21 cellular contexts compared by ENCODE assay signal in the genomic region with DNA sequence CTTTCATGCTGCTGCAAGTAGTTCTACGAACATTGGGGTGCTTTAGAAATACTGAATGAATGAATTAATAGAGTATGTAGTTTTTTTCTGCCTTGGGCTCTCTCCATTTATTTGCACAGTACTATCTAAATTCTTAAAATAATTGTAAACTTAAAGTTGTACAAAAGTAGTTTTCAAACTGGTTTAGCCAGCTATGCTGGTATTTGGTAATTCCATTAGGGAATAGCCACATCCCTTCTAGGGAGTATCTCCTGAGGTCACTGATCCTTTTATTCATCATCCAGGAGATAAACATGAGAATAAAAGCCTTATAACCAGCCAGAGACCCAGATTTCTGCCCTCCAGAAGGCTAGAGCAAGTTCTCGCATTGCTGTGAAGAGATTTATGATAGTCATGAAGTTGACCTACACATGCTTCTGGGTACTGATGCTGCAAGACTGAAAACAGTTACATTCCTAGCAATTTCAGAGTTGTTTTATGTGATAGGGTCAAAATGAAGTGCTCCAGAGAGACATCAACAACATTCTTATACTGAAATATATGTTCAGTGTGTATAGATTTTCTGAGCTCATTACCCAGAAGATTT.
"Had no signal": no experiment of that assay in that cellular context is flagged by ENCODE, and none has a peak within 500 bp of the region (broad histone marks: within the 10 kb centered on the region; RNA-seq: fewer than 3 reads in every experiment).

No MANE protein-coding gene starts in this region.

- H3K9me3 ChIP-seq: testis had no signal

- H3K27me3 Mint-ChIP-seq: naive B cell had no signal

- H3K36me3 ChIP-seq: brain microvascular endothelial cell, neural progenitor cell had no signal

- H3K4me3 Mint-ChIP-seq: naive B cell; neural progenitor cell; T-helper 1 cell treated with Interleukin-12 subunit alpha and Interleukin-12 subunit beta and Interleukin-4 antibody, amounts not matched to agents 30 μg/mL and 1 μg/mL, for 36 hours; WTC11 had no signal

- H2AFZ ChIP-seq: neural progenitor cell had no signal

- H3K4me1 ChIP-seq: ascending aorta, esophagus muscularis mucosa, heart left ventricle, neural progenitor cell, testis, upper lobe of left lung had no signal

- H3K4me2 ChIP-seq: neural progenitor cell, smooth muscle cell had no signal

- H3K4me1 Mint-ChIP-seq: naive B cell, neural progenitor cell had no signal

- DNase-seq: activated T-cell treated with anti-CD3 and anti-CD28 coated beads, Interleukin-2, amount 50 U/mL, for 1 hour; brain microvascular endothelial cell; caudate nucleus; effector memory CD4-positive, alpha-beta T cell; heart left ventricle; mesendoderm; naive B cell; posterior cingulate gyrus; stimulated activated CD4-positive, alpha-beta T cell treated with anti-CD3 and anti-CD28 coated beads, Interleukin-4, amount 100 ng/mL, for 1 hour; stimulated activated naive CD4-positive, alpha-beta T cell; T1000; testis; upper lobe of left lung had no signal

- H3K27me3 ChIP-seq: ascending aorta, brain microvascular endothelial cell, esophagus muscularis mucosa, heart left ventricle, neural progenitor cell, testis, upper lobe of left lung had no signal

- H3K27ac Mint-ChIP-seq: activated naive CD4-positive, alpha-beta T cell treated with anti-CD3 and anti-CD28 coated beads, Interleukin-2, amount 50 U/mL, for 72 hours; neural progenitor cell; T-helper 1 cell treated with Interleukin-12 subunit alpha and Interleukin-12 subunit beta and Interleukin-4 antibody, amounts not matched to agents 30 μg/mL and 1 μg/mL, for 36 hours; WTC11 had no signal

- H3K27ac ChIP-seq: ascending aorta, brain microvascular endothelial cell, esophagus muscularis mucosa, heart left ventricle, neural progenitor cell, testis, upper lobe of left lung had no signal

- H3K9me3 Mint-ChIP-seq: neural progenitor cell had no signal

- ATAC-seq: activated naive CD4-positive, alpha-beta T cell treated with anti-CD3 and anti-CD28 coated beads, Interleukin-2, amount 50 U/mL, for 72 hours; heart left ventricle; sciatic nerve; WTC11 had no signal

- H3K4me3 ChIP-seq: ascending aorta, esophagus muscularis mucosa, heart left ventricle, neural progenitor cell, smooth muscle cell, testis, upper lobe of left lung had no signal

- H3K9ac ChIP-seq: neural progenitor cell had no signal
